14 cellular contexts compared by ENCODE assay signal in the genomic region with DNA sequence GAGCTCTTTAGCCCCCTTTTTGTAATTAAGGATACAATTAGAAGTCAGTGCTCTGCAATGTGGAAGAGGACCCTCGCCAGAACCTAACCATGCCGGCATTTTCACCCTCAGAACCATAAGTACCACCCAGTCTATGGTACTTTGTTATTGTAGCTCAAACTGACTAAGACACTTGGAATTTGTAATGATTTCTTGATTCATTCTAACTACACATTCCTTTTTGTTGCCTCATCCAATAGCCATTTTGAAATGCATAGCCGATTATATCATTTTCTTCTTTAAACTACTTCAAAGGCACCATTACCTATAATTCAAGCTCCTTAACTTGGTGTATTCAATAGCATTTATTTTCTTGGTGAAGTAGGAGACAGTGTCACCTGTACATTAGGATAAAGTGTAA.
DNase-seq lines count a peak whose midpoint lies in the region; ATAC-seq and TF ChIP-seq lines count a peak whose summit lies in the region.
"Had no signal": no experiment of that assay in that cellular context is flagged by ENCODE, and none has a peak within 500 bp of the region (broad histone marks: within the 10 kb centered on the region; RNA-seq: fewer than 3 reads in every experiment).

No MANE protein-coding gene starts in this region.

- in situ Hi-C loops in brain microvascular endothelial cell (cut with HindIII; ENCODE audit: low pct_ligation_motif_present, low sequenced_read_pairs) = no loop called here

- DNase-seq in AG08395 (ENCODE audit: low spot score) (peak; percentile 45), LHCN-M2 (ENCODE audit: low read depth) (peak; percentile 48), brain microvascular endothelial cell (no peak), hepatic stellate cell (ENCODE audit: low spot score) (peak; percentile 19), DMS79 treated with DMSO at 0.1 percent for 48 hours (lab: John Stamatoyannopoulos, UW) (no peak), NCI-H2227 (lab: John Stamatoyannopoulos, UW; ENCODE audit: unreplicated experiment) (no peak)
- DNase-seq: DND-41, H9, NCI-H1092, NCI-H510A treated with DMSO at 0.1 percent for 48 hours, posterior cingulate gyrus had no signal

- no peak overlapping the region for H3K4me3 ChIP-seq in brain microvascular endothelial cell (ENCODE audit: low read depth, low read length)

- peaks cover 10% of the 10 kb centered on the region for H3K36me3 ChIP-seq in brain microvascular endothelial cell (replicated peaks)

- H3K27ac ChIP-seq in brain microvascular endothelial cell = peak overlapping the region; percentile 44

- no peaks in the 10 kb centered on the region for H3K27me3 ChIP-seq in brain microvascular endothelial cell (replicated peaks)

- no peak for TF ChIP-seq CTCF in brain microvascular endothelial cell (IDR thresholded peaks at IDR 0.05; ENCODE audit: low read depth, low read length, missing control alignments)

- ATAC-seq in GM21717 (IDR thresholded peaks at IDR 0.05; ENCODE audit: unreplicated experiment) (no peak), HG02973 (IDR thresholded peaks at IDR 0.05; ENCODE audit: unreplicated experiment) (no peak)
- ATAC-seq: Right ventricle myocardium inferior had no signal

Comparison
In these comparisons a context has a peak if more than half of its experiments do, and no peak if none do; other contexts are left out.
1. DNase-seq: peak in AG08395 (single experiment), LHCN-M2 (single experiment) and hepatic stellate cell (single experiment); none in brain microvascular endothelial cell (single experiment), DMS79 treated with DMSO at 0.1 percent for 48 hours (single experiment) and NCI-H2227 (single experiment).